Comparison of ENCODE assay signal across 15 cellular contexts in genomic region chr11:70779433-70780245, GRCh38.
DNase-seq lines count a peak whose midpoint lies in the region; ATAC-seq and TF ChIP-seq lines count a peak whose summit lies in the region.
"Had no signal": no experiment of that assay in that cellular context is flagged by ENCODE, and none has a peak within 500 bp of the region (broad histone marks: within the 10 kb centered on the region; RNA-seq: fewer than 3 reads in every experiment).

No MANE protein-coding gene starts in this region.

- no peak overlapping the region for H3K9ac ChIP-seq in IMR-90 (ENCODE audit: low read depth, low read length)
- H3K9ac ChIP-seq: BLaER1 treated with 17β-estradiol and CSF1 and Interleukin-3, amounts not matched to agents 10 nM and 100 nM had no signal

- TF ChIP-seq POLR2A in IMR-90 (IDR thresholded peaks at IDR 0.05; ENCODE audit: low read depth, low read length), result no peak

- 60% methylated on average over 3 of the region's 9 CpGs; no CpG with 5 or more reads in 1 of the 2 experiments for WGBS in IMR-90 (ENCODE audit: extremely low coverage in 2 of 2, insufficient read length in 1 of 2), 2 experiments

- H3K27ac ChIP-seq in IMR-90 (ENCODE audit: insufficient read depth, low read length) (no peak overlapping the region), layer of hippocampus (ENCODE audit: low read depth, low read length) (peak overlapping the region; percentile 30)
- H3K27ac ChIP-seq: BLaER1 treated with 17β-estradiol and CSF1 and Interleukin-3, amounts not matched to agents 10 nM and 100 nM had no signal

- dilution Hi-C loops in IMR-90 (cut with HindIII; ENCODE audit: low sequenced_read_pairs, unreplicated experiment), result no loop called here

- no peak for TF ChIP-seq CTCF in IMR-90 (conservative IDR thresholded peaks at IDR 0.05; ENCODE audit: low read depth, low read length)

- H4K5ac ChIP-seq in IMR-90 (ENCODE audit: low read depth, low read length), result no peak overlapping the region

- no peaks in the 10 kb centered on the region for H3K9me3 ChIP-seq in IMR-90 (ENCODE audit: control insufficient read depth, insufficient read depth, low read length)
- H3K9me3 ChIP-seq: BLaER1 treated with 17β-estradiol and CSF1 and Interleukin-3, amounts not matched to agents 10 nM and 100 nM; HAP-1 had no signal

- H3K27me3 ChIP-seq in IMR-90 (ENCODE audit: control insufficient read depth, insufficient read depth, low read length) (no peaks in the 10 kb centered on the region), layer of hippocampus (ENCODE audit: control insufficient read depth, insufficient read depth, low read length) (no peaks in the 10 kb centered on the region)
- H3K27me3 ChIP-seq: BLaER1 treated with 17β-estradiol and CSF1 and Interleukin-3, amounts not matched to agents 10 nM and 100 nM had no signal

- H3K4me3 ChIP-seq in IMR-90 (ENCODE audit: insufficient read depth, low read depth, low read length), result no peak overlapping the region
- H3K4me3 ChIP-seq: BLaER1 treated with 17β-estradiol and CSF1 and Interleukin-3, amounts not matched to agents 10 nM and 100 nM; HAP-1 had no signal

- H4K91ac ChIP-seq in IMR-90 (ENCODE audit: insufficient read depth, low read depth, low read length), result no peak overlapping the region

- H3K27ac Mint-ChIP-seq in activated CD8-positive, alpha-beta T cell treated with anti-CD3 and anti-CD28 coated beads, Interleukin-2, amount 10 ng/mL, durations not matched to agents 7 days and 5 days, result no peak overlapping the region
- H3K27ac Mint-ChIP-seq: CD4-positive, CD25-positive, alpha-beta regulatory T cell had no signal

- H2AK5ac ChIP-seq in IMR-90 (ENCODE audit: low read depth, low read length), result no peak overlapping the region

- H3K79me1 ChIP-seq in IMR-90 (ENCODE audit: low read depth in 1 of 2, low read length in 2 of 2), result no peaks in the 10 kb centered on the region

- in situ Hi-C loops in IMR-90 (cut with MboI; ENCODE audit: low sequenced_read_pairs), result no loop called here

- no peak overlapping the region for H2AFZ ChIP-seq in IMR-90 (replicated peaks; ENCODE audit: low read length, poor library complexity)

- H3K23ac ChIP-seq in IMR-90 (ENCODE audit: low read depth, low read length), result no peak overlapping the region

- CTCF ChIA-PET in IMR-90 (lab: Yijun Ruan, JAX), result interaction anchor here (0.7 kb wide), 1 partner anchor 11 kb away, joined by 3 read pairs; no protein-coding TSS in a partner anchor
- CTCF ChIA-PET in activated CD8-positive, alpha-beta T cell treated with anti-CD3 and anti-CD28 coated beads, Interleukin-2, amount 10 ng/mL, durations not matched to agents 7 days and 5 days (lab: Charles Lee), result no interaction called here

- no peak for TF ChIP-seq RAD21 in IMR-90 (IDR thresholded peaks at IDR 0.05; ENCODE audit: low read length)

- BruUV-seq in IMR-90 (replicated peaks; lab: Mats Ljungman, UMichigan), result no TSS peak

- no peaks in the 10 kb centered on the region for H3K27me3 Mint-ChIP-seq in activated CD8-positive, alpha-beta T cell treated with anti-CD3 and anti-CD28 coated beads, Interleukin-2, amount 10 ng/mL, durations not matched to agents 7 days and 5 days (ENCODE audit: low read depth)
- H3K27me3 Mint-ChIP-seq: CD4-positive, CD25-positive, alpha-beta regulatory T cell had no signal

- H2BK5ac ChIP-seq in IMR-90 (ENCODE audit: low read depth, low read length, poor library complexity, severe bottlenecking), result no peak overlapping the region

- DNase-seq in NCI-H2227 (lab: John Stamatoyannopoulos, UW; ENCODE audit: unreplicated experiment), result peak; percentile 18
- DNase-seq in NCI-H2227 treated with DMSO at 0.1 percent for 48 hours (lab: John Stamatoyannopoulos, UW), result no peak
- DNase-seq in IMR-90, result no peak
- DNase-seq in activated CD8-positive, alpha-beta T cell treated with anti-CD3 and anti-CD28 coated beads, Interleukin-2, amount 10 ng/mL, durations not matched to agents 7 days and 5 days, result no peak
- DNase-seq in NCI-H748 (lab: John Stamatoyannopoulos, UW; ENCODE audit: unreplicated experiment), result no peak
- no peak for DNase-seq in NCI-H226
- DNase-seq: ACHN; Calu3; CD4-positive, CD25-positive, alpha-beta regulatory T cell; DND-41; GDM1; KBM-7 had no signal

- intact Hi-C loops in IMR-90 (cut with micrococcal nuclease), result no loop called here

- no peaks in the 10 kb centered on the region; the same call in 1 of the 2 replicates for H4K20me1 ChIP-seq in IMR-90 (ENCODE audit: insufficient read depth, low read length)
- H4K20me1 ChIP-seq: BLaER1 treated with 17β-estradiol and CSF1 and Interleukin-3, amounts not matched to agents 10 nM and 100 nM had no signal

- H3K4me3 Mint-ChIP-seq in activated CD8-positive, alpha-beta T cell treated with anti-CD3 and anti-CD28 coated beads, Interleukin-2, amount 10 ng/mL, durations not matched to agents 7 days and 5 days, result no peak overlapping the region
- H3K4me3 Mint-ChIP-seq: CD4-positive, CD25-positive, alpha-beta regulatory T cell had no signal

- no peak overlapping the region for H3K14ac ChIP-seq in IMR-90 (replicated peaks; ENCODE audit: low read depth, low read length)

- no peak overlapping the region for H2BK15ac ChIP-seq in IMR-90 (ENCODE audit: low read depth, low read length)

- POLR2A ChIA-PET in IMR-90 (lab: Charles Lee; ENCODE audit: unreplicated experiment), result no interaction called here
- POLR2A ChIA-PET in activated CD8-positive, alpha-beta T cell treated with anti-CD3 and anti-CD28 coated beads, Interleukin-2, amount 10 ng/mL, durations not matched to agents 7 days and 5 days (lab: Charles Lee), result no interaction called here

- no peaks in the 10 kb centered on the region for H3K9me1 ChIP-seq in IMR-90 (ENCODE audit: insufficient read depth, low read length)

- no peaks in the 10 kb centered on the region for H3K4me1 Mint-ChIP-seq in activated CD8-positive, alpha-beta T cell treated with anti-CD3 and anti-CD28 coated beads, Interleukin-2, amount 10 ng/mL, durations not matched to agents 7 days and 5 days (ENCODE audit: low read depth)
- H3K4me1 Mint-ChIP-seq: CD4-positive, CD25-positive, alpha-beta regulatory T cell had no signal

- ATAC-seq in IMR-90 (ENCODE audit: low read depth), result peak; percentile 59
- no peak for ATAC-seq in activated CD8-positive, alpha-beta T cell treated with anti-CD3 and anti-CD28 coated beads, Interleukin-2, amount 10 ng/mL, durations not matched to agents 7 days and 5 days

- no peaks in the 10 kb centered on the region for H3K4me1 ChIP-seq in IMR-90 (ENCODE audit: control insufficient read depth, insufficient read depth, low read length)
- H3K4me1 ChIP-seq: HAP-1 had no signal

- H4K8ac ChIP-seq in IMR-90 (ENCODE audit: low read depth in 2 of 2, low read length in 2 of 2), result no peak overlapping the region

- no peaks in the 10 kb centered on the region for H3K36me3 Mint-ChIP-seq in activated CD8-positive, alpha-beta T cell treated with anti-CD3 and anti-CD28 coated beads, Interleukin-2, amount 10 ng/mL, durations not matched to agents 7 days and 5 days (ENCODE audit: low read depth)
- H3K36me3 Mint-ChIP-seq: CD4-positive, CD25-positive, alpha-beta regulatory T cell had no signal

- no peak overlapping the region for H3K56ac ChIP-seq in IMR-90 (ENCODE audit: extremely low read depth, insufficient read depth, low read length)

- H3K4ac ChIP-seq in IMR-90 (ENCODE audit: low read depth, low read length), result no peak overlapping the region

- H2AK9ac ChIP-seq in IMR-90 (replicated peaks; ENCODE audit: low read depth, low read length, poor library complexity), result peak overlapping the region; percentile 50

- no peaks in the 10 kb centered on the region for H3K36me3 ChIP-seq in IMR-90 (ENCODE audit: control insufficient read depth, insufficient read depth, low read length)
- H3K36me3 ChIP-seq: BLaER1 treated with 17β-estradiol and CSF1 and Interleukin-3, amounts not matched to agents 10 nM and 100 nM; HAP-1 had no signal

- H2BK20ac ChIP-seq in IMR-90 (ENCODE audit: low read depth, low read length), result no peak overlapping the region

- H3K18ac ChIP-seq in IMR-90 (ENCODE audit: low read depth, low read length), result no peak overlapping the region

- H2BK120ac ChIP-seq in IMR-90 (ENCODE audit: low read depth, low read length), result no peak overlapping the region

- no peak overlapping the region for H3K4me2 ChIP-seq in IMR-90 (ENCODE audit: low read depth, low read length)
- H3K4me2 ChIP-seq: BLaER1 treated with 17β-estradiol and CSF1 and Interleukin-3, amounts not matched to agents 10 nM and 100 nM had no signal

- H3K9me3 Mint-ChIP-seq in activated CD8-positive, alpha-beta T cell treated with anti-CD3 and anti-CD28 coated beads, Interleukin-2, amount 10 ng/mL, durations not matched to agents 7 days and 5 days (ENCODE audit: insufficient read depth), result no peaks in the 10 kb centered on the region
- H3K9me3 Mint-ChIP-seq: CD4-positive, CD25-positive, alpha-beta regulatory T cell had no signal

TF ChIP-seq in IMR-90, 13 proteins besides CTCF, POLR2A, EP300 and RAD21:
- no peak for TF ChIP-seq MAFK (IDR thresholded peaks at IDR 0.05; ENCODE audit: low read depth, low read length)
- no peak for TF ChIP-seq RCOR1 (IDR thresholded peaks at IDR 0.05; ENCODE audit: insufficient replicate concordance, low read length)
- no peak for TF ChIP-seq RFX5 (IDR thresholded peaks at IDR 0.05; ENCODE audit: low read depth, low read length)
- TF ChIP-seq SMC3 (IDR thresholded peaks at IDR 0.05; ENCODE audit: low read depth, low read length), result no peak
